In genomic region chr15:35427091-35427490, GRCh38 we compare ENCODE assay signal across 15 cellular contexts.
A peak's percentile ranks its signal among the peaks of the same experiment; 100 is the strongest.
DNase-seq lines count a peak whose midpoint lies in the region; ATAC-seq and TF ChIP-seq lines count a peak whose summit lies in the region.
"Had no signal": no experiment of that assay in that cellular context is flagged by ENCODE, and none has a peak within 500 bp of the region (broad histone marks: within the 10 kb centered on the region; RNA-seq: fewer than 3 reads in every experiment).

No MANE protein-coding gene starts in this region.

- ATAC-seq in HG03521 (IDR thresholded peaks at IDR 0.05; ENCODE audit: unreplicated experiment) (no peak), right lobe of liver (no peak)
- ATAC-seq: GM12878; naive thymus-derived CD4-positive, alpha-beta T cell; stimulated activated naive B cell treated with anti-CD40 and anti-IgM and Interleukin-4, amounts not matched to agents 10 μg/mL and 1 μg/mL and 100 μg/mL, for 72 hours had no signal

- H3K36me3 Mint-ChIP-seq in endothelial cell (ENCODE audit: low read depth, unreplicated experiment) (no peaks in the 10 kb centered on the region), mesothelial cell of epicardium (peaks cover 14% of the 10 kb centered on the region)

- H3K27ac ChIP-seq in right lobe of liver = no peak overlapping the region

- POLR2A ChIA-PET in BJ (lab: Charles Lee) = interaction anchor here (0.5 kb wide), 1 partner anchor 589 kb away, joined by 7 read pairs; no protein-coding TSS in a partner anchor

- DNase-seq in BJ (ENCODE audit: low read depth) (peak; percentile 44), LoVo (ENCODE audit: low spot score) (peak; percentile 30), endothelial cell (ENCODE audit: low spot score) (no peak), mesothelial cell of epicardium (ENCODE audit: low spot score in 2 of 2, unreplicated experiment in 2 of 2) (no peak), GOT3 (lab: John Stamatoyannopoulos, UW) (no peak), right lobe of liver (no peak), NCI-H1105 (lab: John Stamatoyannopoulos, UW) (no peak)
- DNase-seq: activated B cell treated with CpG ODN at 0.5 μM for 24 hours; hippocampal formation; naive thymus-derived CD4-positive, alpha-beta T cell; NCI-H2081; stimulated activated CD4-positive, alpha-beta T cell treated with anti-CD3 and anti-CD28 coated beads, Interleukin-15, amount 100 ng/mL, for 24 hours; stimulated activated naive B cell treated with anti-CD40 and anti-IgM and Interleukin-4, amounts not matched to agents 10 μg/mL and 1 μg/mL and 100 μg/mL, for 72 hours had no signal

- H3K27me3 ChIP-seq in BJ (ENCODE audit: control insufficient read depth, insufficient read depth, low read length) (no peaks in the 10 kb centered on the region), right lobe of liver (no peaks in the 10 kb centered on the region)

- CTCF ChIA-PET in BJ (lab: Yijun Ruan, JAX) = interaction anchor here (2.4 to 2.6 kb wide), 2 partner anchors 11 to 17 kb away, joined by 10 read pairs; no protein-coding TSS in a partner anchor

- H3K4me3 ChIP-seq in BJ (ENCODE audit: low read depth, low read length) (no peak overlapping the region), right lobe of liver (no peak overlapping the region)
- H3K4me3 ChIP-seq: GM12878 had no signal

- 66% methylated on average over 3 of the region's 3 CpGs for WGBS in right lobe of liver (ENCODE audit: insufficient coverage, low coverage, low lambda C conversion rate, missing lambda C conversion rate)

- H3K4me3 Mint-ChIP-seq in endothelial cell (ENCODE audit: unreplicated experiment) (no peak overlapping the region), mesothelial cell of epicardium (no peak overlapping the region)
- H3K4me3 Mint-ChIP-seq: activated B cell treated with CpG ODN at 0.5 μM for 24 hours; naive thymus-derived CD4-positive, alpha-beta T cell; stimulated activated naive B cell treated with anti-CD40 and anti-IgM and Interleukin-4, amounts not matched to agents 10 μg/mL and 1 μg/mL and 100 μg/mL, for 72 hours had no signal

- peaks cover 0 to 10% (median 0%) of the 10 kb centered on the region in 4 donors for H3K9me3 ChIP-seq in right lobe of liver

- H3K27ac Mint-ChIP-seq in endothelial cell (ENCODE audit: unreplicated experiment) (peak overlapping the region; percentile 9), mesothelial cell of epicardium (peak overlapping the region; percentile 5)
- H3K27ac Mint-ChIP-seq: activated B cell treated with CpG ODN at 0.5 μM for 24 hours; naive thymus-derived CD4-positive, alpha-beta T cell; stimulated activated naive B cell treated with anti-CD40 and anti-IgM and Interleukin-4, amounts not matched to agents 10 μg/mL and 1 μg/mL and 100 μg/mL, for 72 hours had no signal

- H3K36me3 ChIP-seq in BJ (ENCODE audit: control insufficient read depth, insufficient read depth, low read length) (no peaks in the 10 kb centered on the region), right lobe of liver (no peaks in the 10 kb centered on the region)

- H3K9me3 Mint-ChIP-seq in endothelial cell (ENCODE audit: unreplicated experiment) (no peaks in the 10 kb centered on the region), mesothelial cell of epicardium (peaks cover 20% of the 10 kb centered on the region)

- intact Hi-C loops in right lobe of liver (cut with DNase I) = no loop called here

- peaks cover 4% of the 10 kb centered on the region for H3K4me1 Mint-ChIP-seq in endothelial cell (ENCODE audit: unreplicated experiment)
- peaks cover 31% of the 10 kb centered on the region for H3K4me1 Mint-ChIP-seq in mesothelial cell of epicardium
- H3K4me1 Mint-ChIP-seq: activated B cell treated with CpG ODN at 0.5 μM for 24 hours had no signal

- H3K27me3 Mint-ChIP-seq in endothelial cell (ENCODE audit: unreplicated experiment) (no peaks in the 10 kb centered on the region), mesothelial cell of epicardium (ENCODE audit: low read depth) (no peaks in the 10 kb centered on the region)
- H3K27me3 Mint-ChIP-seq: activated B cell treated with CpG ODN at 0.5 μM for 24 hours; naive thymus-derived CD4-positive, alpha-beta T cell; stimulated activated naive B cell treated with anti-CD40 and anti-IgM and Interleukin-4, amounts not matched to agents 10 μg/mL and 1 μg/mL and 100 μg/mL, for 72 hours had no signal

- no peak for TF ChIP-seq POLR2A in right lobe of liver (IDR thresholded peaks at IDR 0.05)

- TF ChIP-seq CTCF in BJ (IDR thresholded peaks at IDR 0.05; ENCODE audit: insufficient read depth, low read depth, low read length) (no peak), endothelial cell (IDR thresholded peaks at IDR 0.05; ENCODE audit: unreplicated experiment) (no peak), mesothelial cell of epicardium (IDR thresholded peaks at IDR 0.05; ENCODE audit: unreplicated experiment) (no peak), right lobe of liver (IDR thresholded peaks at IDR 0.05) (no peak)

- H3K4me1 ChIP-seq in right lobe of liver = no peaks in the 10 kb centered on the region

Comparison
In these comparisons a context has a peak if more than half of its experiments do, and no peak if none do; other contexts are left out.
1. DNase-seq: peak in BJ (single experiment) and LoVo (single experiment); none in endothelial cell (single experiment), mesothelial cell of epicardium (0 of 2), GOT3 (single experiment), right lobe of liver (0 of 3) and NCI-H1105 (single experiment).